Comparison of ENCODE assay signal across 27 cellular contexts in genomic region chr6:48837744-48838143, GRCh38.
DNase-seq lines count a peak whose midpoint lies in the region; ATAC-seq, FAIRE-seq and TF ChIP-seq lines count a peak whose summit lies in the region.
"Had no signal": no experiment of that assay in that cellular context is flagged by ENCODE, and none has a peak within 500 bp of the region (broad histone marks: within the 10 kb centered on the region; RNA-seq: fewer than 3 reads in every experiment).

No MANE protein-coding gene starts in this region.

- H3K4me3 Mint-ChIP-seq in neural progenitor cell = no peak overlapping the region
- H3K4me3 Mint-ChIP-seq: CD14-positive monocyte; CD4-positive, alpha-beta memory T cell; CD4-positive, CD25-positive, alpha-beta regulatory T cell; CD8-positive, alpha-beta memory T cell had no signal

- peaks cover 4% of the 10 kb centered on the region for H3K4me1 ChIP-seq in RWPE2 (ENCODE audit: insufficient read depth, poor library complexity, severe bottlenecking)
- no peaks in the 10 kb centered on the region for H3K4me1 ChIP-seq in K562 (replicated peaks in 1 of 2; ENCODE audit: control insufficient read depth in 2 of 2, insufficient read depth in 2 of 2, low read length in 2 of 2)
- H3K4me1 ChIP-seq in foreskin keratinocyte = peaks cover 24% of the 10 kb centered on the region
- no peaks in the 10 kb centered on the region for H3K4me1 ChIP-seq in neural progenitor cell
- H3K4me1 ChIP-seq: BE2C, BLaER1 had no signal

- H3K4me3 ChIP-seq in RWPE2 (ENCODE audit: severe bottlenecking) (no peak overlapping the region), K562 (no peak overlapping the region), neural progenitor cell (no peak overlapping the region)
- H3K4me3 ChIP-seq: BLaER1, GM12878 had no signal

- POLR2A ChIA-PET in K562 (lab: Yijun Ruan, JAX) = no interaction called here

- DNase-seq in RWPE2 (ENCODE audit: low spot score) = no peak
- DNase-seq in K562 (ENCODE audit: extremely low read depth in 1 of 4, low spot score in 3 of 4) = no peak
- DNase-seq in foreskin keratinocyte = peak; percentile 40 to 78
- DNase-seq in RPMI8226 = no peak
- no peak for DNase-seq in NCI-H2029 treated with DMSO at 0.1 percent for 48 hours (lab: John Stamatoyannopoulos, UW)
- DNase-seq in neural progenitor cell (ENCODE audit: low spot score) = no peak
- DNase-seq: 8988T; ACHN; BE2C; C1 segment of cervical spinal cord; CD4-positive, alpha-beta memory T cell; CD4-positive, CD25-positive, alpha-beta regulatory T cell; CD8-positive, alpha-beta memory T cell; COR-L47; DMS 273 treated with DMSO at 0.1 percent for 48 hours; DMS153; DMS53; DMS79; DND-41; EL; GDM1 had no signal

- H3K9ac ChIP-seq in K562 (ENCODE audit: insufficient read depth in 1 of 2, low read depth in 2 of 2, low read length in 2 of 2) (no peak overlapping the region), neural progenitor cell (no peak overlapping the region)
- H3K9ac ChIP-seq: BLaER1 had no signal

- TF ChIP-seq CTCF in RWPE2 (IDR thresholded peaks at IDR 0.05; ENCODE audit: poor library complexity, severe bottlenecking) (no peak), K562 (IDR thresholded peaks at IDR 0.05 in 2 of 3, conservative IDR thresholded peaks at IDR 0.05 in 1 of 3; ENCODE audit: insufficient read depth in 2 of 3, low read depth in 1 of 3, low read length in 3 of 3) (no peak), foreskin keratinocyte (conservative IDR thresholded peaks at IDR 0.05) (no peak), neural progenitor cell (IDR thresholded peaks at IDR 0.05) (no peak)

- H3K9me1 ChIP-seq in K562 (ENCODE audit: control insufficient read depth, insufficient read depth, low read length) = no peaks in the 10 kb centered on the region

- in situ Hi-C loops in K562 (cut with MboI) = no loop called here

- CTCF ChIA-PET in K562 (lab: Yijun Ruan, JAX; ENCODE audit: low intra/inter-chr PET ratio) = no interaction called here

- no peak for TF ChIP-seq EP300 in K562 (IDR thresholded peaks at IDR 0.05; ENCODE audit: low read length)

- H3K36me3 ChIP-seq in RWPE2 (ENCODE audit: low read depth) = no peaks in the 10 kb centered on the region
- H3K36me3 ChIP-seq in K562 (ENCODE audit: control insufficient read depth, insufficient read depth, low read length) = no peaks in the 10 kb centered on the region
- no peaks in the 10 kb centered on the region for H3K36me3 ChIP-seq in neural progenitor cell
- H3K36me3 ChIP-seq: BE2C, BLaER1 had no signal

- ATAC-seq in RWPE2 (ENCODE audit: low read depth) = no peak
- ATAC-seq in K562 = no peak
- ATAC-seq in foreskin keratinocyte = peak; percentile 59
- ATAC-seq: GM12878 had no signal

- H3K27ac ChIP-seq in RWPE2 (ENCODE audit: poor library complexity, severe bottlenecking) (peak overlapping the region; percentile 63), K562 (ENCODE audit: extremely low read depth, low read depth, low read length) (no peak overlapping the region), foreskin keratinocyte (peak overlapping the region; percentile 83), neural progenitor cell (no peak overlapping the region)
- H3K27ac ChIP-seq: BLaER1 had no signal

- no peaks in the 10 kb centered on the region for H3K79me2 ChIP-seq in K562 (ENCODE audit: control insufficient read depth, insufficient read depth, low read length)
- H3K79me2 ChIP-seq in neural progenitor cell (ENCODE audit: low read depth) = no peaks in the 10 kb centered on the region

- no peaks in the 10 kb centered on the region for H3F3A ChIP-seq in neural progenitor cell (ENCODE audit: low read depth)

- H3K9me3 Mint-ChIP-seq in neural progenitor cell = peaks cover 17% of the 10 kb centered on the region

- intact Hi-C loops in K562 (cut with micrococcal nuclease) = no loop called here

- no TSS peak for BruUV-seq in K562 (replicated peaks; lab: Mats Ljungman, UMichigan)

- H3K27me3 ChIP-seq in RWPE2 (ENCODE audit: insufficient read depth, poor library complexity, severe bottlenecking) (no peaks in the 10 kb centered on the region), K562 (ENCODE audit: control insufficient read depth in 2 of 2, insufficient read depth in 2 of 2, low read length in 2 of 2) (no peaks in the 10 kb centered on the region), foreskin keratinocyte (no peaks in the 10 kb centered on the region), neural progenitor cell (no peaks in the 10 kb centered on the region)
- H3K27me3 ChIP-seq: BE2C, BLaER1 had no signal

- 0% methylated on average over 3 of the region's 3 CpGs for WGBS in K562 (ENCODE audit: insufficient coverage, low coverage, missing lambda C conversion rate)

- no peak for TF ChIP-seq RAD21 in K562 (CRISPR knock-in tag; conservative IDR thresholded peaks at IDR 0.05 in 1 of 2, IDR thresholded peaks at IDR 0.05 in 1 of 2)

- no peak for TF ChIP-seq POLR2A in K562 (conservative IDR thresholded peaks at IDR 0.05)

- H3K4me1 Mint-ChIP-seq in neural progenitor cell = no peaks in the 10 kb centered on the region
- H3K4me1 Mint-ChIP-seq: CD14-positive monocyte; CD4-positive, alpha-beta memory T cell; CD4-positive, CD25-positive, alpha-beta regulatory T cell; CD8-positive, alpha-beta memory T cell had no signal

- H3K4me2 ChIP-seq in K562 (ENCODE audit: insufficient read depth, low read length) (no peak overlapping the region), neural progenitor cell (no peak overlapping the region)
- H3K4me2 ChIP-seq: BLaER1 had no signal

- FAIRE-seq in K562 (lab: Jason Lieb, UNC) = no peak
- FAIRE-seq: A204.1, GM12878, GM12892, GM18507 had no signal

- H3K9me3 ChIP-seq in RWPE2 (ENCODE audit: severe bottlenecking) (peaks cover 6% of the 10 kb centered on the region), K562 (replicated peaks; ENCODE audit: control insufficient read depth, insufficient read depth, low read depth, low read length) (no peaks in the 10 kb centered on the region; the same call in 1 of the 2 replicates), neural progenitor cell (ENCODE audit: low read depth) (peaks cover 8% of the 10 kb centered on the region)
- H3K9me3 ChIP-seq: BE2C had no signal

- H3K27me3 Mint-ChIP-seq in neural progenitor cell (ENCODE audit: insufficient read depth, low read depth) = no peaks in the 10 kb centered on the region
- H3K27me3 Mint-ChIP-seq: CD4-positive, alpha-beta memory T cell; CD4-positive, CD25-positive, alpha-beta regulatory T cell; CD8-positive, alpha-beta memory T cell had no signal

- H3K36me3 Mint-ChIP-seq in neural progenitor cell = no peaks in the 10 kb centered on the region
- H3K36me3 Mint-ChIP-seq: CD14-positive monocyte; CD4-positive, alpha-beta memory T cell; CD4-positive, CD25-positive, alpha-beta regulatory T cell; CD8-positive, alpha-beta memory T cell had no signal

- no peak overlapping the region for H3K27ac Mint-ChIP-seq in neural progenitor cell
- H3K27ac Mint-ChIP-seq: CD14-positive monocyte; CD4-positive, alpha-beta memory T cell; CD4-positive, CD25-positive, alpha-beta regulatory T cell had no signal

- no peaks in the 10 kb centered on the region for H4K20me1 ChIP-seq in K562 (replicated peaks; ENCODE audit: control insufficient read depth, insufficient read depth, low read length)
- H4K20me1 ChIP-seq in neural progenitor cell (ENCODE audit: low read depth) = no peaks in the 10 kb centered on the region
- H4K20me1 ChIP-seq: BLaER1 had no signal

- H2AFZ ChIP-seq in K562 (ENCODE audit: low read depth, low read length) = no peak overlapping the region
- no peak overlapping the region for H2AFZ ChIP-seq in neural progenitor cell (replicated peaks)

TF ChIP-seq in K562, 482 proteins besides CTCF, POLR2A, EP300 and RAD21:
- no peak for TF ChIP-seq HMG20A (CRISPR knock-in tag; conservative IDR thresholded peaks at IDR 0.05)
- TF ChIP-seq KLF6 (CRISPR knock-in tag; IDR thresholded peaks at IDR 0.05; ENCODE audit: borderline replicate concordance) = no peak
- peak; percentile 45; the same call in 1 of the 2 replicates for TF ChIP-seq NFIX (CRISPR knock-in tag; IDR thresholded peaks at IDR 0.05; ENCODE audit: low read depth)
- 0 out of 2 replicates have a peak, but pooled peaks have one; percentile 31 for TF ChIP-seq NFIC (IDR thresholded peaks at IDR 0.05)
- TF ChIP-seq ARID3B (CRISPR knock-in tag; IDR thresholded peaks at IDR 0.05; ENCODE audit: borderline replicate concordance) = no peak

Comparison
In these comparisons a context has a peak if more than half of its experiments do, and no peak if none do; other contexts are left out.
1. DNase-seq: peak in foreskin keratinocyte (2 of 2); none in RWPE2 (single experiment), K562 (0 of 4), RPMI8226 (single experiment), NCI-H2029 treated with DMSO at 0.1 percent for 48 hours (single experiment) and neural progenitor cell (single experiment).
2. H3K27ac ChIP-seq: peak in RWPE2 (single experiment) and foreskin keratinocyte (single experiment); none in K562 (single experiment) and neural progenitor cell (single experiment).